In genomic region chrX:89034679-89035078, GRCh38 we compare ENCODE assay signal across 22 cellular contexts.
"Had no signal": no experiment of that assay in that cellular context is flagged by ENCODE, and none has a peak within 500 bp of the region (broad histone marks: within the 10 kb centered on the region; RNA-seq: fewer than 3 reads in every experiment).

No MANE protein-coding gene starts in this region.

- H3K27ac Mint-ChIP-seq: activated CD4-positive, alpha-beta T cell treated with anti-CD3 and anti-CD28 coated beads, Interleukin-2, amount 10 ng/mL, durations not matched to agents 24 days and 14 days; activated CD8-positive, alpha-beta T cell treated with anti-CD3 and anti-CD28 coated beads for 36 hours; activated naive CD8-positive, alpha-beta T cell treated with anti-CD3 and anti-CD28 coated beads, Interleukin-2, amount 50 U/mL, for 24 hours; activated T-helper 1 cell treated with anti-CD3 and anti-CD28 coated beads, Interleukin-12 subunit alpha, Interleukin-12 subunit beta, Interleukin-2, Interleukin-4 antibody, amounts not matched to agents 30 ng/mL and 10 ng/mL and 1 ng/mL, durations not matched to agents 14 hours and 24 hours and 36 hours; endodermal cell; natural killer cell treated with Interleukin-12 subunit alpha and Interleukin-12 subunit beta and Interleukin-15 and Interleukin-18, amount 100 ng/mL, for 72 hours had no signal

- H3K4me3 ChIP-seq: body of pancreas, cardiac muscle cell, gastroesophageal sphincter, heart left ventricle, pancreas, psoas muscle, right atrium auricular region, spleen, upper lobe of left lung had no signal

- H3K36me3 Mint-ChIP-seq: natural killer cell treated with Interleukin-12 subunit alpha and Interleukin-12 subunit beta and Interleukin-15 and Interleukin-18, amount 100 ng/mL, for 72 hours had no signal

- H3K9me3 Mint-ChIP-seq: activated CD4-positive, alpha-beta T cell treated with anti-CD3 and anti-CD28 coated beads, Interleukin-2, amount 10 ng/mL, durations not matched to agents 24 days and 14 days; activated CD8-positive, alpha-beta T cell treated with anti-CD3 and anti-CD28 coated beads for 36 hours; activated naive CD8-positive, alpha-beta T cell treated with anti-CD3 and anti-CD28 coated beads, Interleukin-2, amount 50 U/mL, for 24 hours had no signal

- DNase-seq: activated CD4-positive, alpha-beta T cell treated with anti-CD3 and anti-CD28 coated beads, Interleukin-2, amount 10 ng/mL, durations not matched to agents 24 days and 14 days; activated CD8-positive, alpha-beta T cell treated with anti-CD3 and anti-CD28 coated beads for 36 hours; activated gamma-delta T cell; activated naive CD4-positive, alpha-beta T cell treated with anti-CD3 and anti-CD28 coated beads, Interleukin-2, amount 50 U/mL, for 16 hours; activated naive CD8-positive, alpha-beta T cell treated with anti-CD3 and anti-CD28 coated beads, Interleukin-2, amount 50 U/mL, for 24 hours; body of pancreas; cortex of kidney; endodermal cell; heart left ventricle; islet precursor cell; left cardiac atrium; pancreas; psoas muscle; spleen; stimulated activated CD4-positive, alpha-beta T cell treated with anti-CD3 and anti-CD28 coated beads, Interleukin-4, amount 100 ng/mL, for 1 hour; stimulated activated naive CD8-positive, alpha-beta T cell treated with anti-CD3 and anti-CD28 coated beads, Interleukin-15, Interleukin-2, amounts not matched to agents 100 U/mL and 50 U/mL, for 24 hours; upper lobe of left lung had no signal

- H3K4me3 Mint-ChIP-seq: activated CD4-positive, alpha-beta T cell treated with anti-CD3 and anti-CD28 coated beads, Interleukin-2, amount 10 ng/mL, durations not matched to agents 24 days and 14 days; activated CD8-positive, alpha-beta T cell treated with anti-CD3 and anti-CD28 coated beads for 36 hours; activated naive CD8-positive, alpha-beta T cell treated with anti-CD3 and anti-CD28 coated beads, Interleukin-2, amount 50 U/mL, for 24 hours; activated T-helper 1 cell treated with anti-CD3 and anti-CD28 coated beads, Interleukin-12 subunit alpha, Interleukin-12 subunit beta, Interleukin-2, Interleukin-4 antibody, amounts not matched to agents 30 ng/mL and 10 ng/mL and 1 ng/mL, durations not matched to agents 14 hours and 24 hours and 36 hours; endodermal cell; natural killer cell treated with Interleukin-12 subunit alpha and Interleukin-12 subunit beta and Interleukin-15 and Interleukin-18, amount 100 ng/mL, for 72 hours had no signal

- H3K4me1 Mint-ChIP-seq: activated CD4-positive, alpha-beta T cell treated with anti-CD3 and anti-CD28 coated beads, Interleukin-2, amount 10 ng/mL, durations not matched to agents 24 days and 14 days; activated naive CD8-positive, alpha-beta T cell treated with anti-CD3 and anti-CD28 coated beads, Interleukin-2, amount 50 U/mL, for 24 hours; endodermal cell had no signal

- H3K27me3 Mint-ChIP-seq: activated CD4-positive, alpha-beta T cell treated with anti-CD3 and anti-CD28 coated beads, Interleukin-2, amount 10 ng/mL, durations not matched to agents 24 days and 14 days; activated CD8-positive, alpha-beta T cell treated with anti-CD3 and anti-CD28 coated beads for 36 hours; activated naive CD8-positive, alpha-beta T cell treated with anti-CD3 and anti-CD28 coated beads, Interleukin-2, amount 50 U/mL, for 24 hours; natural killer cell treated with Interleukin-12 subunit alpha and Interleukin-12 subunit beta and Interleukin-15 and Interleukin-18, amount 100 ng/mL, for 72 hours had no signal
